14 cellular contexts compared by ENCODE assay signal in the genomic region with DNA sequence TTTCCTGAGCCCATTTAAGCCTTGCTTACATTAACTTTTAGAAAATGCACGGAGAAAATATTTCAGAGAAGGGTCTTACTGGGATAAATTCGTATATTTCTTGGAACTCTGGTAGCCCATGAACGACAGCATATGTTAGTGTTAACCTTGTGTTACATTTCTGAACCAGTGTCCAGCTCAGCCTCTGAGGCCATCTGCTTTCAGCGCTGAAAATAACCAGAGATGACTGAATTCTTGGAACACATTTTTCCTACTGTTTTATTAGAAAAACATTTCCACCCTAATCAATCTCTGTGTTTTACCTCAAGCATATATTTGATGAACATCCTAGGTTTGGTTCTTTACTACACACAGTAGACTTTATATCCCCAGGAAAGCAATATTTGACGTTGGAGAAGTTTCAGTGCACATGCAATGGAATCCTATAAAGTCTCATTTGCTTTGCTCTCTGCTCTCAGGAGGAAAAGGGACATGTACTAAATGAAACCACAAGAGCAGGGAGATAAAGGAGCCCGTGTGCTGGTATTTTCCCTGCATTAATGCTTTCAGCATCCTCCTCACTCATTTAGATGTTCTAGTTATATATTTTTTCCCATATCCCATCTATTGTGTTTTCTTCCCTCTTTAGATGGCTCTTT.
DNase-seq lines count a peak whose midpoint lies in the region; ATAC-seq, FAIRE-seq and TF ChIP-seq lines count a peak whose summit lies in the region.
"Had no signal": no experiment of that assay in that cellular context is flagged by ENCODE, and none has a peak within 500 bp of the region (broad histone marks: within the 10 kb centered on the region; RNA-seq: fewer than 3 reads in every experiment).

No MANE protein-coding gene starts in this region.

- intact Hi-C loops in K562 (cut with micrococcal nuclease) = loop anchor here (10.0 kb wide), 2 partner anchors 1320 to 1450 kb away; no protein-coding TSS in a partner anchor
- intact Hi-C loops in sciatic nerve (cut with DNase I) = no loop called here

- H3K27ac ChIP-seq in K562 (ENCODE audit: extremely low read depth, low read depth, low read length) = no peak overlapping the region
- peak overlapping the region; percentile 32 to 83 for H3K27ac ChIP-seq in right atrium auricular region

- H2AFZ ChIP-seq in Loucy (ENCODE audit: low read length) (peak overlapping the region; percentile 35), K562 (ENCODE audit: low read depth, low read length) (peak overlapping the region; percentile 38; the same call in 1 of the 2 replicates)

- H4K20me1 ChIP-seq in Loucy (ENCODE audit: insufficient read depth, low read length, poor library complexity, severe bottlenecking) (no peaks in the 10 kb centered on the region), K562 (replicated peaks; ENCODE audit: control insufficient read depth, insufficient read depth, low read length) (no peaks in the 10 kb centered on the region)

- peaks cover 5% of the 10 kb centered on the region for H3K4me1 ChIP-seq in Loucy (ENCODE audit: insufficient read depth, low read length, poor library complexity, severe bottlenecking)
- no peaks in the 10 kb centered on the region; a peak in 1 of 5 replicates for H3K4me1 ChIP-seq in K562 (replicated peaks in 1 of 2; ENCODE audit: control insufficient read depth in 2 of 2, insufficient read depth in 2 of 2, low read length in 2 of 2)
- peaks cover 0 to 14% of the 10 kb centered on the region in 2 donors for H3K4me1 ChIP-seq in right atrium auricular region

- H3K9me1 ChIP-seq in K562 (ENCODE audit: control insufficient read depth, insufficient read depth, low read length) = no peaks in the 10 kb centered on the region

- TF ChIP-seq POLR2A in K562 (conservative IDR thresholded peaks at IDR 0.05) = no peak

- in situ Hi-C loops in K562 (cut with MboI) = no loop called here

- 0 out of 3 replicates have a peak, but pooled peaks have one; percentile 38 for ATAC-seq in K562
- ATAC-seq in sciatic nerve = peak; percentile 60
- no peak for ATAC-seq in GM19023 (IDR thresholded peaks at IDR 0.05; ENCODE audit: unreplicated experiment)

- POLR2A ChIA-PET in K562 (lab: Yijun Ruan, JAX) = interaction anchor here (1.3 kb wide), 1 partner anchor 9 kb away, joined by 3 read pairs; no protein-coding TSS in a partner anchor

- TF ChIP-seq RAD21 in K562 (CRISPR knock-in tag; conservative IDR thresholded peaks at IDR 0.05 in 1 of 2, IDR thresholded peaks at IDR 0.05 in 1 of 2) = peak in 1 of 2 experiments; percentile 55; a peak in 2 of 4 replicates

- no peak for FAIRE-seq in K562 (lab: Jason Lieb, UNC)

- H3K79me2 ChIP-seq in Loucy (ENCODE audit: insufficient read depth, low read length) = no peaks in the 10 kb centered on the region
- no peaks in the 10 kb centered on the region for H3K79me2 ChIP-seq in K562 (ENCODE audit: control insufficient read depth, insufficient read depth, low read length)

- DNase-seq in K562 (ENCODE audit: extremely low read depth in 1 of 4, low spot score in 3 of 4) (peak in 1 of 4 experiments; percentile 12), right atrium auricular region (ENCODE audit: low spot score) (no peak), sciatic nerve (ENCODE audit: low spot score) (no peak), NCI-H774 (lab: John Stamatoyannopoulos, UW) (no peak), HCEC 1CT (no peak)
- no peak for DNase-seq in activated naive CD4-positive, alpha-beta T cell (lab: John Stamatoyannopoulos, UW)
- DNase-seq: activated CD8-positive, alpha-beta memory T cell treated with anti-CD3 and anti-CD28 coated beads, Interleukin-2, amount 50 U/mL, for 4 hours; amniotic stem cell; CD8-positive, alpha-beta T cell; NCI-H1417 treated with DMSO at 0.1 percent for 48 hours; NK-92 treated with Interleukin-12 subunit alpha and Interleukin-12 subunit beta, amount 100 ng/mL, for 24 hours; stimulated activated CD4-positive, alpha-beta T cell treated with anti-CD3 and anti-CD28 coated beads, Interleukin-12 subunit alpha, Interleukin-12 subunit beta, amount 100 ng/mL, for 4 hours had no signal

- no peak for TF ChIP-seq CTCF in Loucy (conservative IDR thresholded peaks at IDR 0.05; ENCODE audit: low read length)
- TF ChIP-seq CTCF in K562 (IDR thresholded peaks at IDR 0.05 in 2 of 3, conservative IDR thresholded peaks at IDR 0.05 in 1 of 3; ENCODE audit: insufficient read depth in 2 of 3, low read depth in 1 of 3, low read length in 3 of 3) = no peak
- TF ChIP-seq CTCF in right atrium auricular region (IDR thresholded peaks at IDR 0.05) = peak in 1 of 2 donors; percentile 59

- H3K9ac ChIP-seq in Loucy (ENCODE audit: low read depth, low read length, poor library complexity, severe bottlenecking) = no peak overlapping the region
- no peak overlapping the region for H3K9ac ChIP-seq in K562 (ENCODE audit: insufficient read depth in 1 of 2, low read depth in 2 of 2, low read length in 2 of 2)

- no peaks in the 10 kb centered on the region for H3F3A ChIP-seq in Loucy (ENCODE audit: low read depth)

- no peak overlapping the region for H3K4me2 ChIP-seq in Loucy (ENCODE audit: low read depth, low read length, poor library complexity, severe bottlenecking)
- H3K4me2 ChIP-seq in K562 (ENCODE audit: insufficient read depth, low read length) = no peak overlapping the region

- H3K9me2 ChIP-seq in Loucy (replicated peaks; ENCODE audit: low read depth, low read length) = no peaks in the 10 kb centered on the region

- H3K36me3 ChIP-seq in Loucy (ENCODE audit: insufficient read depth, low read length) = no peaks in the 10 kb centered on the region
- no peaks in the 10 kb centered on the region for H3K36me3 ChIP-seq in K562 (ENCODE audit: control insufficient read depth, insufficient read depth, low read length)
- H3K36me3 ChIP-seq in right atrium auricular region = no peaks in the 10 kb centered on the region

- BruUV-seq in K562 (replicated peaks; lab: Mats Ljungman, UMichigan) = no TSS peak

- H3K4me3 ChIP-seq in Loucy (ENCODE audit: low read length, poor library complexity, severe bottlenecking) = no peak overlapping the region
- no peak overlapping the region for H3K4me3 ChIP-seq in K562
- peak overlapping the region; percentile 26 to 27 for H3K4me3 ChIP-seq in right atrium auricular region

- H3K9me3 ChIP-seq in Loucy (ENCODE audit: insufficient read depth, low read depth, low read length) (no peaks in the 10 kb centered on the region), K562 (replicated peaks; ENCODE audit: control insufficient read depth, insufficient read depth, low read depth, low read length) (no peaks in the 10 kb centered on the region), right atrium auricular region (no peaks in the 10 kb centered on the region)

- TF ChIP-seq EP300 in K562 (IDR thresholded peaks at IDR 0.05; ENCODE audit: low read length) = no peak

- WGBS in K562 (ENCODE audit: insufficient coverage, low coverage, missing lambda C conversion rate) = 6% methylated on average over 6 of the region's 6 CpGs

- H3K27me3 ChIP-seq in Loucy (ENCODE audit: insufficient read depth, low read length, poor library complexity, severe bottlenecking) (no peaks in the 10 kb centered on the region), K562 (ENCODE audit: control insufficient read depth in 2 of 2, insufficient read depth in 2 of 2, low read length in 2 of 2) (no peaks in the 10 kb centered on the region), right atrium auricular region (no peaks in the 10 kb centered on the region)

- CTCF ChIA-PET in K562 (lab: Yijun Ruan, JAX; ENCODE audit: low intra/inter-chr PET ratio) = interaction anchor here (0.6 to 1.1 kb wide), 2 partner anchors 762 to 1870 kb away, joined by 3 to 4 read pairs; no protein-coding TSS in a partner anchor

TF ChIP-seq in K562, 482 proteins besides CTCF, POLR2A, EP300 and RAD21:
- TF ChIP-seq SMC3 (conservative IDR thresholded peaks at IDR 0.05; ENCODE audit: insufficient read depth, low read depth, low read length) = no peak
- TF ChIP-seq ARID4B (CRISPR knock-in tag; IDR thresholded peaks at IDR 0.05) = no peak
- TF ChIP-seq RBFOX2 (IDR thresholded peaks at IDR 0.05; ENCODE audit: low read depth, low read length) = no peak
- no peak for TF ChIP-seq SLC30A9 (CRISPR knock-in tag; IDR thresholded peaks at IDR 0.05)
- TF ChIP-seq SPI1 (IDR thresholded peaks at IDR 0.05; ENCODE audit: borderline replicate concordance, low read depth, low read length) = no peak
- TF ChIP-seq PHF8 (IDR thresholded peaks at IDR 0.05; ENCODE audit: borderline replicate concordance, low read length) = no peak
TF ChIP-seq in K562: peak in this region for 0.

Comparison
In these comparisons a context has a peak if more than half of its experiments do, and no peak if none do; other contexts are left out.
1. H3K4me3 ChIP-seq: peak in right atrium auricular region (2 of 2); none in Loucy (single experiment) and K562 (single experiment).